Comparison of ENCODE assay signal across 21 cellular contexts in the genomic region with DNA sequence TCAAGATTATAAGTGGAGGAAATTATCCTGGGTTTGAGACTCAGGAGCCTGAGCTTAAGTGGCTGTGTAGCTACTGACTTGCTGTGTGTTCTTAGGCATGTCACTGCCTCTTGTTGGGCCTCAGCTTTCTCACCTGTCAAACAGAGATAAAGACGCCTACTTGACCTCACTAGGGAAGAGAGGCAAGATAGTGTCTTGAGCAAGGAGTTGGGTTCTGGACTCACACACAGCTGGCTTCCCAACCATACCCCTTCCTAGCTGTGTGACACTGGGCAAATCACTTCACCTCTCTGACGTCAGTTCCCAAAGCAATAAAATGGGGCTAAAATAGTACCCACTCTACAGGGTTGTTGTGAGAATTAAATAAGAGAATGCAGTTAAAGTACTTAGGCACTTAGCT.
"Had no signal": no experiment of that assay in that cellular context is flagged by ENCODE, and none has a peak within 500 bp of the region (broad histone marks: within the 10 kb centered on the region; RNA-seq: fewer than 3 reads in every experiment).

No MANE protein-coding gene starts in this region.

- H3K27me3 Mint-ChIP-seq: dendritic cell treated with granulocyte-macrophage colony-stimulating factor and Interleukin-4, amounts not matched to agents 40 ng/mL and 50 ng/mL, for 4 days; effector memory CD8-positive, alpha-beta T cell; naive thymus-derived CD4-positive, alpha-beta T cell had no signal

- H3K9me3 Mint-ChIP-seq: dendritic cell treated with granulocyte-macrophage colony-stimulating factor and Interleukin-4, amounts not matched to agents 40 ng/mL and 50 ng/mL, for 4 days had no signal

- H3K27ac Mint-ChIP-seq: dendritic cell treated with granulocyte-macrophage colony-stimulating factor and Interleukin-4, amounts not matched to agents 40 ng/mL and 50 ng/mL, for 4 days; endodermal cell had no signal

- DNase-seq: colonic mucosa; cortex of kidney; effector CD8-positive, alpha-beta T cell; effector memory CD8-positive, alpha-beta T cell; endodermal cell; esophagus squamous epithelium; foreskin fibroblast; foreskin melanocyte; gastrocnemius medialis; glutamatergic neuron; heart right ventricle; hippocampal formation; left cardiac atrium; left lung; left ventricle myocardium superior; lower lobe of right lung; mesendoderm; midbrain; naive thymus-derived CD4-positive, alpha-beta T cell had no signal

- H3K4me1 Mint-ChIP-seq: endodermal cell had no signal

- H3K4me3 Mint-ChIP-seq: dendritic cell treated with granulocyte-macrophage colony-stimulating factor and Interleukin-4, amounts not matched to agents 40 ng/mL and 50 ng/mL, for 4 days; effector memory CD8-positive, alpha-beta T cell; endodermal cell; naive thymus-derived CD4-positive, alpha-beta T cell had no signal

- ATAC-seq: effector memory CD8-positive, alpha-beta T cell; esophagus mucosa; gastrocnemius medialis; heart right ventricle; left cardiac atrium; left lung; left ventricle myocardium superior; lower lobe of right lung; naive thymus-derived CD4-positive, alpha-beta T cell had no signal
